Comparison of ENCODE assay signal across 21 cellular contexts in the genomic region with DNA sequence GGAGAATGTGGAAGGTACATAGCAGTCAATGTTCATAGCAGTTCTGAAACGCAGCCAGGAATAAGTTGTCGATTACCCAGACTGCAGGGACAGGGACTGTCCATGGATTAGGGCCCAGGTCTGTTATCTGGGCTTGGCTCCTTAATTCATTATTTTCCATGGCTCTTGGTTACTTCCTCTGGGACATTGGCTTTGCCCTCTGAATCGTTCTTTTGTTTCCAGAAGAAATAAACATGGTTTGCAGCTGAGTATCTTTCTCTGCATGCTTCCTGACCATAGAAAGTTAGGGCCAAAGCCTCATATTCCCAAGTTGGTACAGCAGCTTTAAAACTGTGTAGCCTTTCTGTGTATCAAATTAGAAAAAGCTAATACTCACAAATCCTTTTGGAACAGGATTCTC.
A peak's percentile ranks its signal among the peaks of the same experiment; 100 is the strongest.
DNase-seq lines count a peak whose midpoint lies in the region; ATAC-seq and TF ChIP-seq lines count a peak whose summit lies in the region.
"Had no signal": no experiment of that assay in that cellular context is flagged by ENCODE, and none has a peak within 500 bp of the region (broad histone marks: within the 10 kb centered on the region; RNA-seq: fewer than 3 reads in every experiment).

No MANE protein-coding gene starts in this region.

- H3K4me1 ChIP-seq in GM23248 (ENCODE audit: insufficient read depth) (peaks cover 21% of the 10 kb centered on the region; the same call in 1 of the 2 replicates), heart left ventricle (peaks cover 0 to 34% (median 13%) of the 10 kb centered on the region in 12 donors)
- H3K4me1 ChIP-seq: BLaER1 treated with 17β-estradiol and CSF1 and Interleukin-3, amounts not matched to agents 10 nM and 100 nM had no signal

- ATAC-seq in heart left ventricle, result peak; percentile 24 to 80 (median 62)
- ATAC-seq in stimulated activated effector memory CD8-positive, alpha-beta T cell treated with anti-CD3 and anti-CD28 coated beads, Interleukin-12 subunit alpha, Interleukin-12 subunit beta, amount 100 ng/mL, for 72 hours, result no peak
- no peak for ATAC-seq in HG03280 (IDR thresholded peaks at IDR 0.05; ENCODE audit: unreplicated experiment)
- ATAC-seq: activated T-helper 17 cell treated with anti-CD3 and anti-CD28 coated beads, Interleukin-2, amount 50 U/mL, for 72 hours; mucosa of descending colon had no signal

- H3K9me3 Mint-ChIP-seq in stimulated activated effector memory CD8-positive, alpha-beta T cell treated with anti-CD3 and anti-CD28 coated beads, Interleukin-12 subunit alpha, Interleukin-12 subunit beta, amount 100 ng/mL, for 72 hours, result no peaks in the 10 kb centered on the region
- H3K9me3 Mint-ChIP-seq: activated CD4-positive, alpha-beta T cell treated with anti-CD3 and anti-CD28 coated beads, Interleukin-2, amount 10 ng/mL, durations not matched to agents 24 days and 14 days; activated naive CD4-positive, alpha-beta T cell treated with anti-CD3 and anti-CD28 coated beads, Interleukin-2, amount 50 U/mL, for 24 hours; activated T-helper 17 cell treated with anti-CD3 and anti-CD28 coated beads, Interleukin-2, amount 50 U/mL, for 72 hours had no signal

- WGBS in GM23248 (ENCODE audit: low coverage in 1 of 2, low lambda C conversion rate in 2 of 2, missing lambda C conversion rate in 2 of 2), 2 experiments, result 55 to 70% methylated on average over 3 of the region's 3 CpGs
- WGBS in heart left ventricle, 4 donors, result 13 to 49% (median 33%) methylated on average over 3 of the region's 3 CpGs

- TF ChIP-seq CTCF in astrocyte of the spinal cord (IDR thresholded peaks at IDR 0.05; ENCODE audit: low read depth, low read length), result no peak
- TF ChIP-seq CTCF in heart left ventricle (IDR thresholded peaks at IDR 0.05), result no peak

- no peaks in the 10 kb centered on the region for H3K36me3 Mint-ChIP-seq in stimulated activated effector memory CD8-positive, alpha-beta T cell treated with anti-CD3 and anti-CD28 coated beads, Interleukin-12 subunit alpha, Interleukin-12 subunit beta, amount 100 ng/mL, for 72 hours
- H3K36me3 Mint-ChIP-seq: activated naive CD4-positive, alpha-beta T cell treated with anti-CD3 and anti-CD28 coated beads, Interleukin-2, amount 50 U/mL, for 24 hours had no signal

- H3K36me3 ChIP-seq in GM23248 (ENCODE audit: low read depth) (no peaks in the 10 kb centered on the region), heart left ventricle (peaks cover 0 to 6% (median 0%) of the 10 kb centered on the region in 9 donors)
- H3K36me3 ChIP-seq: BLaER1 treated with 17β-estradiol and CSF1 and Interleukin-3, amounts not matched to agents 10 nM and 100 nM had no signal

- H3K4me2 ChIP-seq in GM23248 (ENCODE audit: unreplicated experiment), result no peak overlapping the region
- H3K4me2 ChIP-seq: BLaER1 treated with 17β-estradiol and CSF1 and Interleukin-3, amounts not matched to agents 10 nM and 100 nM had no signal

- H3K4me3 ChIP-seq in GM23248, result no peak overlapping the region
- no peak overlapping the region for H3K4me3 ChIP-seq in astrocyte of the spinal cord (ENCODE audit: low read depth, low read length)
- no peak overlapping the region for H3K4me3 ChIP-seq in heart left ventricle
- H3K4me3 ChIP-seq: BLaER1 treated with 17β-estradiol and CSF1 and Interleukin-3, amounts not matched to agents 10 nM and 100 nM; mucosa of descending colon had no signal

- H3K27me3 ChIP-seq in GM23248 (replicated peaks; ENCODE audit: insufficient read depth) (no peaks in the 10 kb centered on the region), heart left ventricle (no peaks in the 10 kb centered on the region)
- H3K27me3 ChIP-seq: BLaER1 treated with 17β-estradiol and CSF1 and Interleukin-3, amounts not matched to agents 10 nM and 100 nM had no signal

- no peaks in the 10 kb centered on the region for H3K9me2 ChIP-seq in GM23248 (ENCODE audit: insufficient read depth)

- H3K9me3 ChIP-seq in GM23248 (ENCODE audit: low read depth) (no peaks in the 10 kb centered on the region), heart left ventricle (no peaks in the 10 kb centered on the region)
- H3K9me3 ChIP-seq: BLaER1 treated with 17β-estradiol and CSF1 and Interleukin-3, amounts not matched to agents 10 nM and 100 nM; mucosa of descending colon had no signal

- 0 out of 2 replicates have a peak, but pooled peaks cover 4% of the 10 kb centered on the region for H3F3A ChIP-seq in GM23248 (ENCODE audit: insufficient read depth)

- no peak for TF ChIP-seq POLR2A in heart left ventricle (IDR thresholded peaks at IDR 0.05)

- H3K27ac ChIP-seq in GM23248 (no peak overlapping the region), heart left ventricle (peak overlapping the region in 8 of 12 donors; percentile 14 to 61 (median 48))
- H3K27ac ChIP-seq: BLaER1 treated with 17β-estradiol and CSF1 and Interleukin-3, amounts not matched to agents 10 nM and 100 nM had no signal

- H3K9ac ChIP-seq in GM23248, result no peak overlapping the region
- H3K9ac ChIP-seq: BLaER1 treated with 17β-estradiol and CSF1 and Interleukin-3, amounts not matched to agents 10 nM and 100 nM had no signal

- DNase-seq in GM23248 (peak; percentile 7), astrocyte of the spinal cord (ENCODE audit: low read depth, low spot score) (peak; percentile 22), heart left ventricle (no peak), pons (ENCODE audit: low spot score) (peak; percentile 62), NCI-H2196 treated with DMSO at 0.1 percent for 48 hours (lab: John Stamatoyannopoulos, UW; ENCODE audit: unreplicated experiment) (no peak), cerebellar nuclear complex (lab: John Stamatoyannopoulos, UW) (no peak)
- no peak for DNase-seq in stimulated activated effector memory CD8-positive, alpha-beta T cell treated with anti-CD3 and anti-CD28 coated beads, Interleukin-12 subunit alpha, Interleukin-12 subunit beta, amount 100 ng/mL, for 72 hours (ENCODE audit: low spot score in 2 of 2)
- DNase-seq: activated CD4-positive, alpha-beta T cell treated with anti-CD3 and anti-CD28 coated beads, Interleukin-2, amount 10 ng/mL, durations not matched to agents 24 days and 14 days; anterior cingulate cortex; EL; mucosa of descending colon; NCI-H1048; NCI-H1694 treated with DMSO at 0.1 percent for 48 hours; NCI-H2171; NCI-H524 treated with DMSO at 0.1 percent for 48 hours; posterior cingulate gyrus had no signal

- no peaks in the 10 kb centered on the region for H4K20me1 ChIP-seq in GM23248 (ENCODE audit: insufficient read depth)
- H4K20me1 ChIP-seq: BLaER1 treated with 17β-estradiol and CSF1 and Interleukin-3, amounts not matched to agents 10 nM and 100 nM had no signal

- no peak overlapping the region for H3K4me3 Mint-ChIP-seq in stimulated activated effector memory CD8-positive, alpha-beta T cell treated with anti-CD3 and anti-CD28 coated beads, Interleukin-12 subunit alpha, Interleukin-12 subunit beta, amount 100 ng/mL, for 72 hours
- H3K4me3 Mint-ChIP-seq: activated CD4-positive, alpha-beta T cell treated with anti-CD3 and anti-CD28 coated beads, Interleukin-2, amount 10 ng/mL, durations not matched to agents 24 days and 14 days; activated naive CD4-positive, alpha-beta T cell treated with anti-CD3 and anti-CD28 coated beads, Interleukin-2, amount 50 U/mL, for 24 hours; activated T-helper 17 cell treated with anti-CD3 and anti-CD28 coated beads, Interleukin-2, amount 50 U/mL, for 72 hours; central memory CD8-positive, alpha-beta T cell had no signal

- intact Hi-C loops in heart left ventricle (cut with DNase I), result no loop called here

- H3K27ac Mint-ChIP-seq in stimulated activated effector memory CD8-positive, alpha-beta T cell treated with anti-CD3 and anti-CD28 coated beads, Interleukin-12 subunit alpha, Interleukin-12 subunit beta, amount 100 ng/mL, for 72 hours, result no peak overlapping the region
- H3K27ac Mint-ChIP-seq: activated CD4-positive, alpha-beta T cell treated with anti-CD3 and anti-CD28 coated beads, Interleukin-2, amount 10 ng/mL, durations not matched to agents 24 days and 14 days; activated naive CD4-positive, alpha-beta T cell treated with anti-CD3 and anti-CD28 coated beads, Interleukin-2, amount 50 U/mL, for 24 hours; activated T-helper 17 cell treated with anti-CD3 and anti-CD28 coated beads, Interleukin-2, amount 50 U/mL, for 72 hours had no signal

- in situ Hi-C loops in GM23248 (cut with MboI), result no loop called here
- in situ Hi-C loops in astrocyte of the spinal cord (cut with HindIII; ENCODE audit: low sequenced_read_pairs), result no loop called here

- H3K79me2 ChIP-seq in GM23248 (ENCODE audit: insufficient read depth), result no peaks in the 10 kb centered on the region

- no peaks in the 10 kb centered on the region for H3K4me1 Mint-ChIP-seq in stimulated activated effector memory CD8-positive, alpha-beta T cell treated with anti-CD3 and anti-CD28 coated beads, Interleukin-12 subunit alpha, Interleukin-12 subunit beta, amount 100 ng/mL, for 72 hours
- H3K4me1 Mint-ChIP-seq: activated CD4-positive, alpha-beta T cell treated with anti-CD3 and anti-CD28 coated beads, Interleukin-2, amount 10 ng/mL, durations not matched to agents 24 days and 14 days; activated naive CD4-positive, alpha-beta T cell treated with anti-CD3 and anti-CD28 coated beads, Interleukin-2, amount 50 U/mL, for 24 hours; activated T-helper 17 cell treated with anti-CD3 and anti-CD28 coated beads, Interleukin-2, amount 50 U/mL, for 72 hours; central memory CD8-positive, alpha-beta T cell had no signal

- H2AFZ ChIP-seq in GM23248, result peak overlapping the region; percentile 54

Comparison
In these comparisons a context has a peak if more than half of its experiments do, and no peak if none do; other contexts are left out.
1. DNase-seq: peak in GM23248 (single experiment), astrocyte of the spinal cord (single experiment) and pons (single experiment); none in heart left ventricle (0 of 5), stimulated activated effector memory CD8-positive, alpha-beta T cell treated with anti-CD3 and anti-CD28 coated beads, Interleukin-12 subunit alpha, Interleukin-12 subunit beta, amount 100 ng/mL, for 72 hours (0 of 2), NCI-H2196 treated with DMSO at 0.1 percent for 48 hours (single experiment) and cerebellar nuclear complex (0 of 2).
2. ATAC-seq: peak in heart left ventricle (4 of 4); none in stimulated activated effector memory CD8-positive, alpha-beta T cell treated with anti-CD3 and anti-CD28 coated beads, Interleukin-12 subunit alpha, Interleukin-12 subunit beta, amount 100 ng/mL, for 72 hours (single experiment) and HG03280 (single experiment).